In genomic region chr3:48528754-48529153, GRCh38 we compare ENCODE assay signal across 22 cellular contexts. TPM values are rescaled to one million over a fixed set of nuclear protein-coding genes. Genes with fewer than 3 reads are reported as not detected.
DNase-seq lines count a peak whose midpoint lies in the region; ATAC-seq and TF ChIP-seq lines count a peak whose summit lies in the region.
"Had no signal": no experiment of that assay in that cellular context is flagged by ENCODE, and none has a peak within 500 bp of the region (broad histone marks: within the 10 kb centered on the region; RNA-seq: fewer than 3 reads in every experiment).

No MANE protein-coding gene starts in this region.

- DNase-seq in Kasumi-1 (lab: John Stamatoyannopoulos, UW) (peak; percentile 62 to 63), SIG-M5 (lab: John Stamatoyannopoulos, UW) (peak; percentile 71), iris pigment epithelial cell (ENCODE audit: low read depth) (peak; percentile 40), upper lobe of left lung (no peak), NCI-H526 (lab: John Stamatoyannopoulos, UW) (no peak), NCI-H1048 (lab: John Stamatoyannopoulos, UW) (no peak)
- DNase-seq in activated CD8-positive, alpha-beta T cell treated with anti-CD3 and anti-CD28 coated beads for 36 hours, result no peak
- DNase-seq: activated naive CD4-positive, alpha-beta T cell treated with anti-CD3 and anti-CD28 coated beads, Interleukin-2, amount 10 ng/mL, durations not matched to agents 7 days and 5 days; cerebellar nuclear complex; effector memory CD4-positive, alpha-beta T cell; heart right ventricle; mammary epithelial cell; NCI-H2029; SHP77; stimulated activated CD4-positive, alpha-beta T cell treated with anti-CD3 and anti-CD28 coated beads, Interleukin-2, amount 100 ng/mL, for 24 hours; stimulated activated naive CD4-positive, alpha-beta T cell treated with Interleukin-2 at 50 U/mL for 16 hours; T-helper 17 cell; thyroid gland; WERI-Rb-1 had no signal

- H3K36me3 ChIP-seq in upper lobe of left lung, result peaks cover 0 to 4% (median 0%) of the 10 kb centered on the region in 4 donors
- H3K36me3 ChIP-seq: thyroid gland had no signal

- no peaks in the 10 kb centered on the region for H3K4me1 Mint-ChIP-seq in activated CD8-positive, alpha-beta T cell treated with anti-CD3 and anti-CD28 coated beads for 36 hours (ENCODE audit: low read depth)
- H3K4me1 Mint-ChIP-seq: GM23338 had no signal

- H3K4me1 ChIP-seq in upper lobe of left lung, result no peaks in the 10 kb centered on the region
- H3K4me1 ChIP-seq: ascending aorta, thyroid gland had no signal

- no peak for TF ChIP-seq CTCF in upper lobe of left lung (IDR thresholded peaks at IDR 0.05)
- no peak for TF ChIP-seq CTCF in activated CD8-positive, alpha-beta T cell treated with anti-CD3 and anti-CD28 coated beads for 36 hours (IDR thresholded peaks at IDR 0.05)

- H3K27ac Mint-ChIP-seq in activated CD8-positive, alpha-beta T cell treated with anti-CD3 and anti-CD28 coated beads for 36 hours, result no peak overlapping the region
- H3K27ac Mint-ChIP-seq: activated naive CD4-positive, alpha-beta T cell treated with anti-CD3 and anti-CD28 coated beads, Interleukin-2, amount 10 ng/mL, durations not matched to agents 7 days and 5 days; T-helper 17 cell had no signal

- H3K4me3 ChIP-seq in upper lobe of left lung, result no peak overlapping the region
- H3K4me3 ChIP-seq: ascending aorta, GM23338, heart right ventricle, thyroid gland had no signal

- TF ChIP-seq EP300 in upper lobe of left lung (IDR thresholded peaks at IDR 0.05), result no peak

- no peaks in the 10 kb centered on the region for H3K9me3 ChIP-seq in upper lobe of left lung
- H3K9me3 ChIP-seq: ascending aorta, heart right ventricle, thyroid gland had no signal

- no peak overlapping the region for H3K4me3 Mint-ChIP-seq in activated CD8-positive, alpha-beta T cell treated with anti-CD3 and anti-CD28 coated beads for 36 hours
- H3K4me3 Mint-ChIP-seq: activated naive CD4-positive, alpha-beta T cell treated with anti-CD3 and anti-CD28 coated beads, Interleukin-2, amount 10 ng/mL, durations not matched to agents 7 days and 5 days; GM23338; T-helper 17 cell had no signal

- CTCF ChIA-PET in activated CD8-positive, alpha-beta T cell treated with anti-CD3 and anti-CD28 coated beads for 36 hours (lab: Charles Lee), result interaction anchor here (1.3 to 1.5 kb wide), 3 partner anchors 20 to 128 kb away, joined by 4 to 8 read pairs (median 6); no protein-coding TSS in a partner anchor

- no peaks in the 10 kb centered on the region for H3K9me3 Mint-ChIP-seq in activated CD8-positive, alpha-beta T cell treated with anti-CD3 and anti-CD28 coated beads for 36 hours
- H3K9me3 Mint-ChIP-seq: activated naive CD4-positive, alpha-beta T cell treated with anti-CD3 and anti-CD28 coated beads, Interleukin-2, amount 10 ng/mL, durations not matched to agents 7 days and 5 days; GM23338 had no signal

- no peaks in the 10 kb centered on the region for H3K27me3 ChIP-seq in upper lobe of left lung
- H3K27me3 ChIP-seq: ascending aorta, heart right ventricle, thyroid gland had no signal

- POLR2A ChIA-PET in activated CD8-positive, alpha-beta T cell treated with anti-CD3 and anti-CD28 coated beads for 36 hours (lab: Charles Lee), result interaction anchor here (1.4 kb wide), 1 partner anchor 12 kb away, joined by 3 read pairs; no protein-coding TSS in a partner anchor

- peak overlapping the region; percentile 16 to 73 (median 66) for H3K27ac ChIP-seq in upper lobe of left lung
- H3K27ac ChIP-seq: ascending aorta, thyroid gland, WERI-Rb-1 had no signal

- peak in 1 of 2 donors; percentile 42 for ATAC-seq in upper lobe of left lung (ENCODE audit: low FRiP score in 2 of 2)
- ATAC-seq in activated CD8-positive, alpha-beta T cell treated with anti-CD3 and anti-CD28 coated beads for 36 hours, result no peak
- ATAC-seq: GM23338, T-helper 17 cell had no signal

- H3K27me3 Mint-ChIP-seq in activated CD8-positive, alpha-beta T cell treated with anti-CD3 and anti-CD28 coated beads for 36 hours, result no peaks in the 10 kb centered on the region
- H3K27me3 Mint-ChIP-seq: activated naive CD4-positive, alpha-beta T cell treated with anti-CD3 and anti-CD28 coated beads, Interleukin-2, amount 10 ng/mL, durations not matched to agents 7 days and 5 days; T-helper 17 cell had no signal

- 60 to 65% methylated on average over 3 of the region's 3 CpGs for WGBS in upper lobe of left lung, 2 donors

- peaks cover 49% of the 10 kb centered on the region for H3K36me3 Mint-ChIP-seq in activated CD8-positive, alpha-beta T cell treated with anti-CD3 and anti-CD28 coated beads for 36 hours (ENCODE audit: low read depth)

- intact Hi-C loops in activated CD8-positive, alpha-beta T cell treated with anti-CD3 and anti-CD28 coated beads for 36 hours (cut with micrococcal nuclease), result no loop called here

- no peak for TF ChIP-seq POLR2A in upper lobe of left lung (IDR thresholded peaks at IDR 0.05)

RNA-seq across cellular contexts. Expression of gene SHISA5, which starts 24.8 kb away (rescaled TPM):
- total RNA-seq in upper lobe of left lung, result 100 to 1,000 TPM in 4 of 6 donors, 10 to 100 TPM in 2; 67.1 to 228 (median 148) TPM
- 10 to 100 TPM; 65.9 to 71.4 TPM for total RNA-seq in activated CD8-positive, alpha-beta T cell treated with anti-CD3 and anti-CD28 coated beads for 36 hours

RNA-seq across cellular contexts. Expression of gene PFKFB4, which starts 27.8 kb away (rescaled TPM):
- 10 to 100 TPM in 3 of 6 donors, 1 to 10 TPM in 3; 5.9 to 16.8 (median 9.8) TPM for total RNA-seq in upper lobe of left lung
- total RNA-seq in activated CD8-positive, alpha-beta T cell treated with anti-CD3 and anti-CD28 coated beads for 36 hours, result 10 to 100 TPM; 90.8 to 94.0 TPM

RNA-seq across cellular contexts. Expression of gene UCN2, which starts 34.8 kb away (rescaled TPM):
- not detected for total RNA-seq in upper lobe of left lung
- total RNA-seq in activated CD8-positive, alpha-beta T cell treated with anti-CD3 and anti-CD28 coated beads for 36 hours, result not detected
- total RNA-seq: ascending aorta, NCI-H460, T-helper 17 cell, thyroid gland had no signal

Comparison
In these comparisons a context has a peak if more than half of its experiments do, and no peak if none do; other contexts are left out.
1. DNase-seq: peak in Kasumi-1 (2 of 2), SIG-M5 (single experiment) and iris pigment epithelial cell (single experiment); none in upper lobe of left lung (0 of 2), activated CD8-positive, alpha-beta T cell treated with anti-CD3 and anti-CD28 coated beads for 36 hours (single experiment), NCI-H526 (0 of 2) and NCI-H1048 (single experiment).
2. RNA of gene PFKFB4, which starts 27.8 kb away (total RNA-seq): 90.8 to 94.0 TPM in activated CD8-positive, alpha-beta T cell treated with anti-CD3 and anti-CD28 coated beads for 36 hours; 5.9 to 16.8 TPM in upper lobe of left lung; every median in the first group is over 4 times any median in the second.